21 cellular contexts compared by ENCODE assay signal in genomic region chr5:139705655-139706587, GRCh38. TPM values are rescaled to one million over a fixed set of nuclear protein-coding genes. Genes with fewer than 3 reads are reported as not detected.
A peak's percentile ranks its signal among the peaks of the same experiment; 100 is the strongest.
DNase-seq lines count a peak whose midpoint lies in the region; ATAC-seq and TF ChIP-seq lines count a peak whose summit lies in the region.
"Had no signal": no experiment of that assay in that cellular context is flagged by ENCODE, and none has a peak within 500 bp of the region (broad histone marks: within the 10 kb centered on the region; RNA-seq: fewer than 3 reads in every experiment).

No MANE protein-coding gene starts in this region.

- intact Hi-C loops in Panc1 (cut with micrococcal nuclease; ENCODE audit: unreplicated experiment), result no loop called here

- in situ Hi-C loops in Panc1 (cut with HindIII; ENCODE audit: low pct_unique_long_range_greater_than_20kb, low sequenced_read_pairs), result no loop called here

- no peaks in the 10 kb centered on the region for H3K27me3 ChIP-seq in Panc1 (ENCODE audit: control insufficient read depth, insufficient read depth, low read length)

- CTCF ChIA-PET in Panc1 (lab: Charles Lee), result no interaction called here

- peak overlapping the region in 5 of 6 donors; percentile 18 to 69 (median 61) for H3K27ac Mint-ChIP-seq in immature natural killer cell
- peak overlapping the region; percentile 51 for H3K27ac Mint-ChIP-seq in stimulated activated naive B cell treated with anti-CD40 and anti-IgM and Interleukin-4, amounts not matched to agents 10 μg/mL and 1 μg/mL and 100 μg/mL, for 72 hours
- H3K27ac Mint-ChIP-seq: activated CD4-positive, alpha-beta memory T cell treated with anti-CD3 and anti-CD28 coated beads for 36 hours; activated naive CD8-positive, alpha-beta T cell treated with anti-CD3 and anti-CD28 coated beads, Interleukin-2, amount 10 ng/mL, durations not matched to agents 7 days and 5 days; mesothelial cell of epicardium had no signal

- no peaks in the 10 kb centered on the region for H3K36me3 Mint-ChIP-seq in immature natural killer cell
- H3K36me3 Mint-ChIP-seq in stimulated activated naive B cell treated with anti-CD40 and anti-IgM and Interleukin-4, amounts not matched to agents 10 μg/mL and 1 μg/mL and 100 μg/mL, for 72 hours, result no peaks in the 10 kb centered on the region
- H3K36me3 Mint-ChIP-seq: activated CD4-positive, alpha-beta memory T cell treated with anti-CD3 and anti-CD28 coated beads for 36 hours; activated naive CD8-positive, alpha-beta T cell treated with anti-CD3 and anti-CD28 coated beads, Interleukin-2, amount 10 ng/mL, durations not matched to agents 7 days and 5 days; mesothelial cell of epicardium had no signal

- ATAC-seq in Panc1 (no peak), GM21381 (IDR thresholded peaks at IDR 0.05; ENCODE audit: unreplicated experiment) (no peak)
- ATAC-seq in stimulated activated naive B cell treated with anti-CD40 and anti-IgM and Interleukin-4, amounts not matched to agents 10 μg/mL and 1 μg/mL and 100 μg/mL, for 72 hours (replicated peaks), result no peak
- ATAC-seq: heart left ventricle, Right ventricle myocardium inferior had no signal

- H3K4me1 ChIP-seq in Panc1 (ENCODE audit: control insufficient read depth, insufficient read depth, low read length), result peaks cover 29% of the 10 kb centered on the region

- no peaks in the 10 kb centered on the region for H3K9me3 Mint-ChIP-seq in immature natural killer cell
- H3K9me3 Mint-ChIP-seq in stimulated activated naive B cell treated with anti-CD40 and anti-IgM and Interleukin-4, amounts not matched to agents 10 μg/mL and 1 μg/mL and 100 μg/mL, for 72 hours, result no peaks in the 10 kb centered on the region
- H3K9me3 Mint-ChIP-seq: activated CD4-positive, alpha-beta memory T cell treated with anti-CD3 and anti-CD28 coated beads for 36 hours; activated naive CD8-positive, alpha-beta T cell treated with anti-CD3 and anti-CD28 coated beads, Interleukin-2, amount 10 ng/mL, durations not matched to agents 7 days and 5 days; mesothelial cell of epicardium had no signal

- DNase-seq in ELF-1 (ENCODE audit: low read depth, low spot score) (peak; percentile 30), Panc1 (ENCODE audit: low read depth, low spot score) (no peak), immature natural killer cell (no peak), NOMO-1 treated with DMSO at 0.1 percent for 48 hours (lab: John Stamatoyannopoulos, UW; ENCODE audit: unreplicated experiment) (no peak)
- no peak for DNase-seq in stimulated activated naive B cell treated with anti-CD40 and anti-IgM and Interleukin-4, amounts not matched to agents 10 μg/mL and 1 μg/mL and 100 μg/mL, for 72 hours
- DNase-seq in activated effector memory CD4-positive, alpha-beta T cell treated with anti-CD3 and anti-CD28 coated beads, Interleukin-2, amount 50 U/mL, for 16 hours, result no peak
- DNase-seq: activated CD4-positive, alpha-beta memory T cell treated with anti-CD3 and anti-CD28 coated beads for 36 hours; activated naive CD8-positive, alpha-beta T cell treated with anti-CD3 and anti-CD28 coated beads, Interleukin-2, amount 10 ng/mL, durations not matched to agents 7 days and 5 days; activated T-cell treated with anti-CD3 and anti-CD28 coated beads, Interleukin-2, amount 50 U/mL, for 48 hours; DMS153; heart left ventricle; kidney; NCI-H187 treated with DMSO at 0.1 percent for 48 hours; NCI-H446 treated with DMSO at 0.1 percent for 48 hours; occipital lobe; sigmoid colon; stimulated activated CD4-positive, alpha-beta T cell treated with anti-CD3 and anti-CD28 coated beads, Interleukin-2, amount 100 ng/mL, for 24 hours had no signal

- BruUV-seq in Panc1 (replicated peaks; lab: Mats Ljungman, UMichigan), result no TSS peak

- peak overlapping the region in 1 of 5 donors; percentile 1 for H3K4me3 Mint-ChIP-seq in immature natural killer cell
- no peak overlapping the region for H3K4me3 Mint-ChIP-seq in stimulated activated naive B cell treated with anti-CD40 and anti-IgM and Interleukin-4, amounts not matched to agents 10 μg/mL and 1 μg/mL and 100 μg/mL, for 72 hours
- H3K4me3 Mint-ChIP-seq: activated CD4-positive, alpha-beta memory T cell treated with anti-CD3 and anti-CD28 coated beads for 36 hours; activated naive CD8-positive, alpha-beta T cell treated with anti-CD3 and anti-CD28 coated beads, Interleukin-2, amount 10 ng/mL, durations not matched to agents 7 days and 5 days; mesothelial cell of epicardium had no signal

- H3K27me3 Mint-ChIP-seq in immature natural killer cell (ENCODE audit: low read depth in 3 of 3), result peaks cover 8 to 14% (median 10%) of the 10 kb centered on the region in 3 donors
- H3K27me3 Mint-ChIP-seq in stimulated activated naive B cell treated with anti-CD40 and anti-IgM and Interleukin-4, amounts not matched to agents 10 μg/mL and 1 μg/mL and 100 μg/mL, for 72 hours, result peaks cover 12 to 15% of the 10 kb centered on the region in 2 donors

- H3K36me3 ChIP-seq in Panc1 (ENCODE audit: control insufficient read depth, insufficient read depth, low read length), result no peaks in the 10 kb centered on the region
- H3K36me3 ChIP-seq: heart left ventricle, sigmoid colon had no signal

- POLR2A ChIA-PET in Panc1 (lab: Charles Lee), result interaction anchor here (0.6 kb wide), 1 partner anchor 51 kb away, joined by 3 read pairs; no protein-coding TSS in a partner anchor

- no peak for TF ChIP-seq CTCF in Panc1 (IDR thresholded peaks at IDR 0.05)

- H3K27ac ChIP-seq in Panc1 (ENCODE audit: low read length), result 0 out of 2 replicates have a peak overlapping the region, but pooled peaks have one; percentile 6
- H3K27ac ChIP-seq: heart left ventricle, sigmoid colon, VCaP had no signal

- H3K9me3 ChIP-seq in Panc1 (ENCODE audit: control insufficient read depth, insufficient read depth, low read depth, low read length), result no peaks in the 10 kb centered on the region
- H3K9me3 ChIP-seq: heart left ventricle, sigmoid colon had no signal

- peaks cover 53 to 66% of the 10 kb centered on the region in 2 donors for H3K4me1 Mint-ChIP-seq in immature natural killer cell
- H3K4me1 Mint-ChIP-seq in stimulated activated naive B cell treated with anti-CD40 and anti-IgM and Interleukin-4, amounts not matched to agents 10 μg/mL and 1 μg/mL and 100 μg/mL, for 72 hours, result peaks cover 41 to 63% of the 10 kb centered on the region in 2 donors

- no peak overlapping the region for H3K4me3 ChIP-seq in Panc1 (ENCODE audit: low read depth in 2 of 2, low read length in 2 of 2)
- H3K4me3 ChIP-seq: heart left ventricle, sigmoid colon had no signal

RNA-seq across cellular contexts. Expression of gene CXXC5, which starts 57.8 kb away (rescaled TPM):
- 85.0 TPM for total RNA-seq in Panc1 (2021; ENCODE audit: unreplicated experiment)
- polyA plus RNA-seq in Panc1 (2012; ENCODE audit: insufficient read length), result 151 TPM
- 100 to 1,000 TPM; 339 to 410 (median 385) TPM for polyA plus RNA-seq in immature natural killer cell
